In the genomic region with DNA sequence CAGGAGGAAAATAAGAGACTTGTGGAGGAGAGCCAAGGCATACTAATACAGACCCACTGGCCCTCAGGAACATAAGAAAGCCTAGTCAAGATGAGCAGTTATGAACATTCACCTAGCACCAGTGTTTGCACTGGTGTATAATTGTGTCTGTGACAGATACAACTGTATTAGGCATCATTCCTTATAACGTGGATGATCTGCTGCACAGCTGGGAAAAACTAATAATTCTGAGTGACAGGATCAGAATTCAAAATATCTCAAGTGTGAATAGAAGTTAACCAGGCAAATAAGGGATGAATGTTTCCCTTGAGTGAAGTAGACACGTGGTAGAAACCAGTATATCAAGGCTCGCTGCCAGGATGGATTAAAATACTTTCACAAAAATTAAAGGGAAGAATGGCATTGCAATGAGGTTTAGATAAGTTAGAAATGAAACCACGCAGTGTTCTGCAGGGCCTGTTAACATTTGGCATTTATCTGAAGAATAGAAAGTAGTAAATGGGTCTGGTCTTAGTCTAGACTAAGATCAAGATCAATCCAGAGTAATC, we compare ENCODE assay signal across 34 cellular contexts.
A peak's percentile ranks its signal among the peaks of the same experiment; 100 is the strongest.
DNase-seq lines count a peak whose midpoint lies in the region; ATAC-seq, FAIRE-seq and TF ChIP-seq lines count a peak whose summit lies in the region.
"Had no signal": no experiment of that assay in that cellular context is flagged by ENCODE, and none has a peak within 500 bp of the region (broad histone marks: within the 10 kb centered on the region; RNA-seq: fewer than 3 reads in every experiment).

No MANE protein-coding gene starts in this region.

- no peak for ATAC-seq in GM23338
- no peak for ATAC-seq in HG02642 (IDR thresholded peaks at IDR 0.05; ENCODE audit: poor library complexity, unreplicated experiment)
- no peak for ATAC-seq in GM21526 (IDR thresholded peaks at IDR 0.05; ENCODE audit: low FRiP score, unreplicated experiment)
- ATAC-seq: activated CD4-positive, alpha-beta T cell treated with anti-CD3 and anti-CD28 coated beads for 36 hours; activated CD8-positive, alpha-beta T cell treated with anti-CD3 and anti-CD28 coated beads, Interleukin-2, amount 10 ng/mL, durations not matched to agents 7 days and 5 days; mucosa of descending colon; pancreas had no signal

- no peaks in the 10 kb centered on the region for H3K36me3 Mint-ChIP-seq in GM23338 (ENCODE audit: low read depth)
- H3K36me3 Mint-ChIP-seq: activated naive CD4-positive, alpha-beta T cell treated with anti-CD3 and anti-CD28 coated beads, Interleukin-2, amount 50 U/mL, for 24 hours; CD4-positive, alpha-beta memory T cell had no signal

- no peak overlapping the region for H3K4me3 Mint-ChIP-seq in GM23338
- H3K4me3 Mint-ChIP-seq: activated CD4-positive, alpha-beta T cell treated with anti-CD3 and anti-CD28 coated beads for 36 hours; activated CD8-positive, alpha-beta T cell treated with anti-CD3 and anti-CD28 coated beads, Interleukin-2, amount 10 ng/mL, durations not matched to agents 7 days and 5 days; activated naive CD4-positive, alpha-beta T cell treated with anti-CD3 and anti-CD28 coated beads, Interleukin-2, amount 50 U/mL, for 24 hours; CD4-positive, alpha-beta memory T cell; central memory CD8-positive, alpha-beta T cell; HFFc6; nephron; stimulated activated naive CD8-positive, alpha-beta T cell treated with anti-CD3 and anti-CD28 coated beads, Interleukin-15, Interleukin-2, amounts not matched to agents 100 ng/mL and 50 ng/mL, for 24 hours had no signal

- TF ChIP-seq CTCF in GM23338 (conservative IDR thresholded peaks at IDR 0.05; ENCODE audit: low read depth in 2 of 2) (no peak), SU-DHL-6 (IDR thresholded peaks at IDR 0.05; ENCODE audit: insufficient read depth, low read length, poor library complexity, severe bottlenecking) (no peak), endothelial cell of umbilical vein (IDR thresholded peaks at IDR 0.05; ENCODE audit: extremely low read depth in 1 of 2, insufficient read depth in 1 of 2, low read depth in 1 of 2, low read length in 2 of 2) (no peak), neural cell (IDR thresholded peaks at IDR 0.05; ENCODE audit: poor library complexity, severe bottlenecking) (no peak), OCI-LY7 (conservative IDR thresholded peaks at IDR 0.05; ENCODE audit: low read length) (no peak)

- CTCF ChIA-PET in endothelial cell of umbilical vein (lab: Charles Lee) = no interaction called here
- CTCF ChIA-PET in OCI-LY7 (lab: Charles Lee; ENCODE audit: unreplicated experiment) = no interaction called here

- TF ChIP-seq RAD21 in neural cell (conservative IDR thresholded peaks at IDR 0.05) = no peak

- POLR2A ChIA-PET in endothelial cell of umbilical vein (lab: Charles Lee) (no interaction called here), OCI-LY7 (lab: Charles Lee) (no interaction called here)

- FAIRE-seq in endothelial cell of umbilical vein (lab: Jason Lieb, UNC) = no peak
- FAIRE-seq: A204.1, D721Med, pancreas had no signal

- H3K9ac ChIP-seq in SU-DHL-6 (ENCODE audit: low read length) (no peak overlapping the region), endothelial cell of umbilical vein (replicated peaks; ENCODE audit: extremely low read depth, insufficient read depth, low read length) (no peak overlapping the region), neural cell (ENCODE audit: low read length) (no peak overlapping the region)

- H3K9me2 ChIP-seq in GM23338 (ENCODE audit: insufficient read depth) = no peaks in the 10 kb centered on the region
- no peaks in the 10 kb centered on the region for H3K9me2 ChIP-seq in SU-DHL-6 (replicated peaks; ENCODE audit: insufficient read depth, low read length)
- H3K9me2 ChIP-seq in neural cell (ENCODE audit: insufficient read depth, low read length) = no peaks in the 10 kb centered on the region
- H3K9me2 ChIP-seq in OCI-LY7 (ENCODE audit: insufficient read depth, low read length) = no peaks in the 10 kb centered on the region

- no peaks in the 10 kb centered on the region for H3K9me3 Mint-ChIP-seq in GM23338
- H3K9me3 Mint-ChIP-seq: nephron had no signal

- dilution Hi-C loops in endothelial cell of umbilical vein (cut with MboI; ENCODE audit: extremely low pct_ligation_motif_present, low sequenced_read_pairs) = no loop called here

- peaks cover 4% of the 10 kb centered on the region for H3K27me3 Mint-ChIP-seq in GM23338 (ENCODE audit: insufficient read depth, low read depth, poor library complexity)
- H3K27me3 Mint-ChIP-seq: activated CD4-positive, alpha-beta T cell treated with anti-CD3 and anti-CD28 coated beads for 36 hours; activated naive CD4-positive, alpha-beta T cell treated with anti-CD3 and anti-CD28 coated beads, Interleukin-2, amount 50 U/mL, for 24 hours; CD4-positive, alpha-beta memory T cell; central memory CD8-positive, alpha-beta T cell; stimulated activated naive CD8-positive, alpha-beta T cell treated with anti-CD3 and anti-CD28 coated beads, Interleukin-15, Interleukin-2, amounts not matched to agents 100 ng/mL and 50 ng/mL, for 24 hours had no signal

- H4K20me1 ChIP-seq in GM23338 (replicated peaks; ENCODE audit: insufficient read depth) (no peaks in the 10 kb centered on the region), SU-DHL-6 (ENCODE audit: low read depth, low read length) (no peaks in the 10 kb centered on the region), endothelial cell of umbilical vein (replicated peaks; ENCODE audit: control insufficient read depth, extremely low read depth, insufficient read depth, low read length) (no peaks in the 10 kb centered on the region), neural cell (ENCODE audit: insufficient read depth) (no peaks in the 10 kb centered on the region), OCI-LY7 (ENCODE audit: insufficient read depth, low read length) (no peaks in the 10 kb centered on the region)

- peak overlapping the region; percentile 33; the same call in 1 of the 2 replicates for H2AFZ ChIP-seq in GM23338
- H2AFZ ChIP-seq in SU-DHL-6 (ENCODE audit: low read depth, low read length, severe bottlenecking) = peak overlapping the region; percentile 48
- H2AFZ ChIP-seq in endothelial cell of umbilical vein (ENCODE audit: low read depth, low read length) = peak overlapping the region; percentile 33
- no peak overlapping the region for H2AFZ ChIP-seq in neural cell (ENCODE audit: low read depth, low read length)
- H2AFZ ChIP-seq in OCI-LY7 (ENCODE audit: low read length) = no peak overlapping the region

- no peak for TF ChIP-seq POLR2A in endothelial cell of umbilical vein (IDR thresholded peaks at IDR 0.05; ENCODE audit: low read depth, low read length)

- H3K9me3 ChIP-seq in SU-DHL-6 (ENCODE audit: insufficient read depth, low read length) (no peaks in the 10 kb centered on the region), endothelial cell of umbilical vein (replicated peaks; ENCODE audit: control insufficient read depth, insufficient read depth, low read length) (no peaks in the 10 kb centered on the region), neural cell (ENCODE audit: low read length) (no peaks in the 10 kb centered on the region), OCI-LY7 (ENCODE audit: low read length) (no peaks in the 10 kb centered on the region)
- H3K9me3 ChIP-seq: mucosa of descending colon, pancreas, SJSA1, testis had no signal

- no peak overlapping the region for H3K27ac Mint-ChIP-seq in GM23338
- H3K27ac Mint-ChIP-seq: activated CD4-positive, alpha-beta T cell treated with anti-CD3 and anti-CD28 coated beads for 36 hours; activated CD8-positive, alpha-beta T cell treated with anti-CD3 and anti-CD28 coated beads, Interleukin-2, amount 10 ng/mL, durations not matched to agents 7 days and 5 days; activated naive CD4-positive, alpha-beta T cell treated with anti-CD3 and anti-CD28 coated beads, Interleukin-2, amount 50 U/mL, for 24 hours; activated T-helper 2 cell treated with anti-CD3 and anti-CD28 coated beads, Interferon-gamma antibody, Interleukin-2, Interleukin-4, amounts not matched to agents 10 μg/mL and 5 μg/mL and 100 μg/mL, durations not matched to agents 14 hours and 24 hours and 36 hours; CD4-positive, alpha-beta memory T cell; HFFc6; nephron; stimulated activated naive CD8-positive, alpha-beta T cell treated with anti-CD3 and anti-CD28 coated beads, Interleukin-15, Interleukin-2, amounts not matched to agents 100 ng/mL and 50 ng/mL, for 24 hours had no signal

- H3K4me1 Mint-ChIP-seq in GM23338 = no peaks in the 10 kb centered on the region
- H3K4me1 Mint-ChIP-seq: activated CD4-positive, alpha-beta T cell treated with anti-CD3 and anti-CD28 coated beads for 36 hours; activated naive CD4-positive, alpha-beta T cell treated with anti-CD3 and anti-CD28 coated beads, Interleukin-2, amount 50 U/mL, for 24 hours; CD4-positive, alpha-beta memory T cell; central memory CD8-positive, alpha-beta T cell; nephron had no signal

- H3K4me3 ChIP-seq in GM23338 = no peak overlapping the region
- H3K4me3 ChIP-seq in SU-DHL-6 (ENCODE audit: insufficient read depth, low read length, poor library complexity, severe bottlenecking) = no peak overlapping the region
- H3K4me3 ChIP-seq in endothelial cell of umbilical vein (replicated peaks in 1 of 3; ENCODE audit: insufficient read depth in 1 of 3, low read depth in 1 of 3, low read length in 3 of 3) = no peak overlapping the region
- H3K4me3 ChIP-seq in neural cell (ENCODE audit: low read length) = no peak overlapping the region
- H3K4me3 ChIP-seq in OCI-LY7 (ENCODE audit: low read depth, low read length, poor library complexity, severe bottlenecking) = no peak overlapping the region
- H3K4me3 ChIP-seq: mucosa of descending colon, pancreas, SJSA1, smooth muscle cell, testis had no signal

- H3F3A ChIP-seq in GM23338 (replicated peaks; ENCODE audit: low read depth) = no peaks in the 10 kb centered on the region
- H3F3A ChIP-seq in SU-DHL-6 (ENCODE audit: insufficient read depth) = no peaks in the 10 kb centered on the region
- no peaks in the 10 kb centered on the region for H3F3A ChIP-seq in neural cell (ENCODE audit: insufficient read depth, low read length, poor library complexity, severe bottlenecking)

- H3K79me2 ChIP-seq in GM23338 (replicated peaks; ENCODE audit: insufficient read depth) (no peaks in the 10 kb centered on the region), SU-DHL-6 (ENCODE audit: insufficient read depth, low read length) (no peaks in the 10 kb centered on the region), endothelial cell of umbilical vein (ENCODE audit: control insufficient read depth, insufficient read depth, low read length) (no peaks in the 10 kb centered on the region), neural cell (replicated peaks; ENCODE audit: insufficient read depth, low read length) (no peaks in the 10 kb centered on the region), OCI-LY7 (ENCODE audit: insufficient read depth, low read depth, low read length) (no peaks in the 10 kb centered on the region)

- H3K4me2 ChIP-seq in GM23338 (no peak overlapping the region), SU-DHL-6 (ENCODE audit: low read depth, low read length, poor library complexity, severe bottlenecking) (no peak overlapping the region), endothelial cell of umbilical vein (ENCODE audit: insufficient read depth, low read length) (no peak overlapping the region), neural cell (ENCODE audit: low read length) (no peak overlapping the region), OCI-LY7 (ENCODE audit: low read length) (no peak overlapping the region)
- H3K4me2 ChIP-seq: smooth muscle cell had no signal

- H3K36me3 ChIP-seq in GM23338 (ENCODE audit: insufficient read depth) (no peaks in the 10 kb centered on the region), SU-DHL-6 (ENCODE audit: low read length) (no peaks in the 10 kb centered on the region), endothelial cell of umbilical vein (ENCODE audit: control insufficient read depth in 2 of 2, extremely low read depth in 1 of 2, insufficient read depth in 2 of 2, low read length in 2 of 2) (no peaks in the 10 kb centered on the region), neural cell (ENCODE audit: insufficient read depth, low read length) (no peaks in the 10 kb centered on the region), OCI-LY7 (ENCODE audit: insufficient read depth, low read length) (no peaks in the 10 kb centered on the region)
- H3K36me3 ChIP-seq: pancreas, SJSA1 had no signal

- BruUV-seq in endothelial cell of umbilical vein (replicated peaks; lab: Mats Ljungman, UMichigan) = no TSS peak
- BruUV-seq in OCI-LY7 (replicated peaks; lab: Mats Ljungman, UMichigan) = no TSS peak

- intact Hi-C loops in endothelial cell of umbilical vein (cut with micrococcal nuclease) (no loop called here), head of caudate nucleus (cut with DNase I) (no loop called here), OCI-LY7 (cut with micrococcal nuclease; ENCODE audit: unreplicated experiment) (no loop called here)

- H3K27me3 ChIP-seq in GM23338 (ENCODE audit: insufficient read depth) (no peaks in the 10 kb centered on the region), SU-DHL-6 (ENCODE audit: low read length) (no peaks in the 10 kb centered on the region), endothelial cell of umbilical vein (ENCODE audit: control insufficient read depth in 2 of 2, insufficient read depth in 2 of 2, low read length in 2 of 2) (no peaks in the 10 kb centered on the region), neural cell (ENCODE audit: insufficient read depth, low read depth, low read length) (no peaks in the 10 kb centered on the region)
- H3K27me3 ChIP-seq: pancreas, SJSA1, testis had no signal

- H3K4me1 ChIP-seq in GM23338 (ENCODE audit: insufficient read depth) (no peaks in the 10 kb centered on the region), endothelial cell of umbilical vein (ENCODE audit: control insufficient read depth, extremely low read depth, insufficient read depth, low read length) (no peaks in the 10 kb centered on the region), OCI-LY7 (ENCODE audit: insufficient read depth, low read length, poor library complexity, severe bottlenecking) (no peaks in the 10 kb centered on the region)
- H3K4me1 ChIP-seq: pancreas, SJSA1, testis had no signal

- DNase-seq in GM23338 (ENCODE audit: low spot score) (no peak), endothelial cell of umbilical vein (ENCODE audit: low read depth, low spot score) (no peak), head of caudate nucleus (no peak), OCI-LY7 (ENCODE audit: low spot score) (no peak)
- DNase-seq: activated CD4-positive, alpha-beta T cell treated with anti-CD3 and anti-CD28 coated beads for 36 hours; activated CD8-positive, alpha-beta T cell treated with anti-CD3 and anti-CD28 coated beads, Interleukin-2, amount 10 ng/mL, durations not matched to agents 7 days and 5 days; AML-193; aorta; CD4-positive, alpha-beta memory T cell; HFFc6; IMR-90; mammary epithelial cell; mucosa of descending colon; NCI-H2107; NCI-H345; NCI-H69; pancreas; retina; T1000; testis had no signal

- H3K27ac ChIP-seq in GM23338 (ENCODE audit: low read depth) = no peak overlapping the region
- no peak overlapping the region for H3K27ac ChIP-seq in SU-DHL-6 (ENCODE audit: low read depth, low read length)
- no peak overlapping the region for H3K27ac ChIP-seq in endothelial cell of umbilical vein (ENCODE audit: insufficient read depth, low read depth, low read length)
- H3K27ac ChIP-seq in neural cell (ENCODE audit: low read length) = no peak overlapping the region
- H3K27ac ChIP-seq in OCI-LY7 (ENCODE audit: low read depth, low read length, poor library complexity, severe bottlenecking) = no peak overlapping the region
- H3K27ac ChIP-seq: pancreas, SJSA1, testis, VCaP had no signal

- no peaks in the 10 kb centered on the region for H3K9me1 ChIP-seq in endothelial cell of umbilical vein (replicated peaks; ENCODE audit: control insufficient read depth, extremely low read depth, insufficient read depth, low read length)

- peak; percentile 48 for TF ChIP-seq EP300 in neural cell (conservative IDR thresholded peaks at IDR 0.05; ENCODE audit: poor library complexity, severe bottlenecking)

Comparison
In these comparisons a context has a peak if more than half of its experiments do, and no peak if none do; other contexts are left out.
1. H2AFZ ChIP-seq: peak in GM23338 (single experiment), SU-DHL-6 (single experiment) and endothelial cell of umbilical vein (single experiment); none in neural cell (single experiment) and OCI-LY7 (single experiment).